In the genomic region with DNA sequence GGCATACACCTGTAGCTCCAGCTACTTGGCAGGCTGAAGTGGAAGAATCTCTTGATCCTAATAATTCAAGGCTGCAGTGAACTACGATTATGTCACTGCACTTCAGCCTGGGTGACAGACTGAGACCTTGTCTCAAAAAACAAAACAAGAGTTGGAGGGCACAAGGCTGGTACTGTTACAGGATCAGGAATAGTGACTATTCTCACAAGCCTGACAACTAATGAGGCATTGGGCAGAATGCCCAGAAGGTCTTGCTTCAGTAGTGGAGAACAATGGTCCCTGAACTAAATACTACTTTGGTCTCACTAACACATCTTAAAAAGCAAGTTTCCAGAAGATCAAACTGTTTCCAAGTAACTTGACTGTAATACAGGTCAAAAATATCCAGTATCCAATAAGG, we compare ENCODE assay signal across 1 cellular context.
TF ChIP-seq lines count a peak whose summit lies in the region.

No MANE protein-coding gene starts in this region.

TF ChIP-seq in Ishikawa, 13 proteins besides CTCF, POLR2A, EP300 and RAD21 (continued from another document):
- TF ChIP-seq, protein P1, sequence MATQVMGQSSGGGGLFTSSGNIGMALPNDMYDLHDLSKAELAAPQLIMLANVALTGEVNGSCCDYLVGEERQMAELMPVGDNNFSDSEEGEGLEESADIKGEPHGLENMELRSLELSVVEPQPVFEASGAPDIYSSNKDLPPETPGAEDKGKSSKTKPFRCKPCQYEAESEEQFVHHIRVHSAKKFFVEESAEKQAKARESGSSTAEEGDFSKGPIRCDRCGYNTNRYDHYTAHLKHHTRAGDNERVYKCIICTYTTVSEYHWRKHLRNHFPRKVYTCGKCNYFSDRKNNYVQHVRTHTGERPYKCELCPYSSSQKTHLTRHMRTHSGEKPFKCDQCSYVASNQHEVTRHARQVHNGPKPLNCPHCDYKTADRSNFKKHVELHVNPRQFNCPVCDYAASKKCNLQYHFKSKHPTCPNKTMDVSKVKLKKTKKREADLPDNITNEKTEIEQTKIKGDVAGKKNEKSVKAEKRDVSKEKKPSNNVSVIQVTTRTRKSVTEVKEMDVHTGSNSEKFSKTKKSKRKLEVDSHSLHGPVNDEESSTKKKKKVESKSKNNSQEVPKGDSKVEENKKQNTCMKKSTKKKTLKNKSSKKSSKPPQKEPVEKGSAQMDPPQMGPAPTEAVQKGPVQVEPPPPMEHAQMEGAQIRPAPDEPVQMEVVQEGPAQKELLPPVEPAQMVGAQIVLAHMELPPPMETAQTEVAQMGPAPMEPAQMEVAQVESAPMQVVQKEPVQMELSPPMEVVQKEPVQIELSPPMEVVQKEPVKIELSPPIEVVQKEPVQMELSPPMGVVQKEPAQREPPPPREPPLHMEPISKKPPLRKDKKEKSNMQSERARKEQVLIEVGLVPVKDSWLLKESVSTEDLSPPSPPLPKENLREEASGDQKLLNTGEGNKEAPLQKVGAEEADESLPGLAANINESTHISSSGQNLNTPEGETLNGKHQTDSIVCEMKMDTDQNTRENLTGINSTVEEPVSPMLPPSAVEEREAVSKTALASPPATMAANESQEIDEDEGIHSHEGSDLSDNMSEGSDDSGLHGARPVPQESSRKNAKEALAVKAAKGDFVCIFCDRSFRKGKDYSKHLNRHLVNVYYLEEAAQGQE (IDR thresholded peaks at IDR 0.05; ENCODE audit: low read depth) = no peak
